8 cellular contexts compared by ENCODE assay signal in the genomic region with DNA sequence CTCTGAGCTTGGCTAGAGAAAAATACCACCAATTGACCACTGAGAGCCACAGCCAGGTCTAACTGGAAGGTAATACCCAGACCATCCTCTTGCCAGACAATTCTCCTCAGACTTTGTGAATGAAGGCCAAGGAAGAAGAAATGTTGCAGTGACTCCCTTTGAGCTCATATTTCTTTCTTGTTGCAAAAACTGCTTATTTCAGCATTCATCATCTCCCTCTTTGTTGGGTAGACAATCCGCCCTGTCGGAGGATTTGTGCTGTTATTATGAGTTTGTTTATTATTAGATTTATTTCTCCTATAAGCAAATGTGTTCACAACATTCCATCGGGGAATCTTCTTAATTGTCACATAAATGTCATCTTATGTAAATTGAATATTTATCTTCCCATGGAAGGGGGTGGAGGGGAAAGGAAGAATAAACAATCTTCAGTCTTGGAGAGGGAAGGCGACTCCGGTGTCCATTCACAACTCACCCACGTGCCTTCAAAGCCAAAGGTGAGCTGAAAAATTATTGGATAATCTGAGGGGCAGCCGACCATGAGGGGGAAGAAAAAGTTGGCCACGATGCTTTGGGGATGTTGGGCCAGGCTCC. TPM values are rescaled to one million over a fixed set of nuclear protein-coding genes. Genes with fewer than 3 reads are reported as not detected.
A peak's percentile ranks its signal among the peaks of the same experiment; 100 is the strongest.
DNase-seq lines count a peak whose midpoint lies in the region; ATAC-seq, FAIRE-seq and TF ChIP-seq lines count a peak whose summit lies in the region.

No MANE protein-coding gene starts in this region.

- intact Hi-C loops in activated CD4-positive, alpha-beta T cell treated with anti-CD3 and anti-CD28 coated beads, Interleukin-2, amount 10 ng/mL, durations not matched to agents 24 days and 14 days (cut with micrococcal nuclease), result loop anchor here (1.0 to 10.0 kb wide), 3 partner anchors 12 to 519 kb away; a partner anchor contains a TSS
- intact Hi-C loops in kidney (cut with DNase I) (loop anchor here (10.0 kb wide), 1 partner anchor 109 kb away; a partner anchor contains a TSS), testis (cut with DNase I; ENCODE audit: low total_unique reads) (loop anchor here (10.0 kb wide), 1 partner anchor 59 kb away; no protein-coding TSS in a partner anchor)

- no peak for TF ChIP-seq POLR2A in testis (IDR thresholded peaks at IDR 0.05)

- 16% methylated on average over 8 of the region's 8 CpGs for WGBS in testis, 2 donors

- no peak for FAIRE-seq in kidney (lab: Jason Lieb, UNC)
- FAIRE-seq in urothelium cell line (lab: Jason Lieb, UNC), result no peak
- FAIRE-seq in GM19239 (lab: Jason Lieb, UNC), result no peak

- no peaks in the 10 kb centered on the region for H3K9me3 Mint-ChIP-seq in activated CD4-positive, alpha-beta T cell treated with anti-CD3 and anti-CD28 coated beads, Interleukin-2, amount 10 ng/mL, durations not matched to agents 24 days and 14 days
- H3K9me3 Mint-ChIP-seq in activated naive CD8-positive, alpha-beta T cell treated with anti-CD3 and anti-CD28 coated beads, Interleukin-2, amount 50 U/mL, for 24 hours, result no peaks in the 10 kb centered on the region

- no peaks in the 10 kb centered on the region for H3K9me3 ChIP-seq in kidney (ENCODE audit: control insufficient read depth in 1 of 2, low read length in 2 of 2)
- no peaks in the 10 kb centered on the region for H3K9me3 ChIP-seq in testis

- peaks cover 17% of the 10 kb centered on the region for H3K4me1 Mint-ChIP-seq in activated CD4-positive, alpha-beta T cell treated with anti-CD3 and anti-CD28 coated beads, Interleukin-2, amount 10 ng/mL, durations not matched to agents 24 days and 14 days
- H3K4me1 Mint-ChIP-seq in activated naive CD8-positive, alpha-beta T cell treated with anti-CD3 and anti-CD28 coated beads, Interleukin-2, amount 50 U/mL, for 24 hours, result peaks cover 24% of the 10 kb centered on the region

- H3K4me3 ChIP-seq in kidney (ENCODE audit: low read length in 2 of 2) (peak overlapping the region; percentile 15 to 93), testis (peak overlapping the region; percentile 85 to 91)

- H3K36me3 ChIP-seq in kidney (ENCODE audit: control insufficient read depth in 1 of 2, insufficient read depth in 2 of 2, low read length in 2 of 2), result no peaks in the 10 kb centered on the region
- H3K36me3 ChIP-seq in testis (ENCODE audit: low read depth, missing control alignments), result no peaks in the 10 kb centered on the region

- H3K36me3 Mint-ChIP-seq in activated CD4-positive, alpha-beta T cell treated with anti-CD3 and anti-CD28 coated beads, Interleukin-2, amount 10 ng/mL, durations not matched to agents 24 days and 14 days (ENCODE audit: low read depth), result peaks cover 2% of the 10 kb centered on the region
- H3K36me3 Mint-ChIP-seq in activated naive CD8-positive, alpha-beta T cell treated with anti-CD3 and anti-CD28 coated beads, Interleukin-2, amount 50 U/mL, for 24 hours (ENCODE audit: low read depth), result no peaks in the 10 kb centered on the region

- peak overlapping the region; percentile 82 for H3K27ac Mint-ChIP-seq in activated CD4-positive, alpha-beta T cell treated with anti-CD3 and anti-CD28 coated beads, Interleukin-2, amount 10 ng/mL, durations not matched to agents 24 days and 14 days
- peak overlapping the region; percentile 96 for H3K27ac Mint-ChIP-seq in activated naive CD8-positive, alpha-beta T cell treated with anti-CD3 and anti-CD28 coated beads, Interleukin-2, amount 50 U/mL, for 24 hours

- ATAC-seq in activated naive CD8-positive, alpha-beta T cell treated with anti-CD3 and anti-CD28 coated beads, Interleukin-2, amount 50 U/mL, for 24 hours, result no peak
- ATAC-seq in HG02981 (IDR thresholded peaks at IDR 0.05; ENCODE audit: unreplicated experiment), result no peak

- DNase-seq in activated CD4-positive, alpha-beta T cell treated with anti-CD3 and anti-CD28 coated beads, Interleukin-2, amount 10 ng/mL, durations not matched to agents 24 days and 14 days, result no peak
- no peak for DNase-seq in activated CD4-positive, alpha-beta T cell treated with anti-CD3 and anti-CD28 coated beads, Interleukin-2, amount 50 U/mL, for 4 hours
- no peak for DNase-seq in activated naive CD8-positive, alpha-beta T cell treated with anti-CD3 and anti-CD28 coated beads, Interleukin-2, amount 50 U/mL, for 24 hours
- DNase-seq in kidney (no peak), testis (no peak), urothelium cell line (ENCODE audit: low spot score) (no peak), GM19239 (ENCODE audit: insufficient read length, low spot score) (no peak)

- TF ChIP-seq CTCF in kidney (IDR thresholded peaks at IDR 0.05; ENCODE audit: borderline replicate concordance, extremely low read depth, insufficient read depth) (no peak), testis (IDR thresholded peaks at IDR 0.05) (no peak)

- peak overlapping the region; percentile 89 for H3K4me3 Mint-ChIP-seq in activated CD4-positive, alpha-beta T cell treated with anti-CD3 and anti-CD28 coated beads, Interleukin-2, amount 10 ng/mL, durations not matched to agents 24 days and 14 days
- H3K4me3 Mint-ChIP-seq in activated naive CD8-positive, alpha-beta T cell treated with anti-CD3 and anti-CD28 coated beads, Interleukin-2, amount 50 U/mL, for 24 hours, result peak overlapping the region; percentile 99

- H3K27ac ChIP-seq in kidney (ENCODE audit: low read depth in 2 of 2, low read length in 2 of 2) (peak overlapping the region; percentile 98 to 99), testis (peak overlapping the region; percentile 98 to 99)

- no peaks in the 10 kb centered on the region for H3K27me3 ChIP-seq in testis

- peaks cover 13% of the 10 kb centered on the region for H3K27me3 Mint-ChIP-seq in activated CD4-positive, alpha-beta T cell treated with anti-CD3 and anti-CD28 coated beads, Interleukin-2, amount 10 ng/mL, durations not matched to agents 24 days and 14 days
- H3K27me3 Mint-ChIP-seq in activated naive CD8-positive, alpha-beta T cell treated with anti-CD3 and anti-CD28 coated beads, Interleukin-2, amount 50 U/mL, for 24 hours, result peaks cover 2% of the 10 kb centered on the region

- H3K9ac ChIP-seq in kidney (ENCODE audit: low read length in 2 of 2), result peak overlapping the region; percentile 84 to 99

- H3K4me1 ChIP-seq in kidney (ENCODE audit: control insufficient read depth in 1 of 2, insufficient read depth in 1 of 2, low read depth in 1 of 2, low read length in 2 of 2) (peaks cover 13 to 15% of the 10 kb centered on the region in 2 donors), testis (peaks cover 26% of the 10 kb centered on the region)

RNA-seq across cellular contexts. Expression of a gene that starts 1.8 kb away (rescaled TPM):
- total RNA-seq in activated CD4-positive, alpha-beta T cell treated with anti-CD3 and anti-CD28 coated beads, Interleukin-2, amount 10 ng/mL, durations not matched to agents 24 days and 14 days, result 72.5 and 81.3 TPM in 2 replicates
- 99.6 TPM for total RNA-seq in kidney
- 9.2 TPM for polyA plus RNA-seq in kidney (ENCODE audit: insufficient read depth, low read depth, low replicate concordance)
- total RNA-seq in testis, result 10 to 100 TPM; 54.5 to 67.2 TPM
- 26.0 TPM for polyA plus RNA-seq in testis (ENCODE audit: insufficient read depth, low read depth, low replicate concordance)
